In genomic region chr13:74191036-74191809, GRCh38 we compare ENCODE assay signal across 16 cellular contexts. TPM values are rescaled to one million over a fixed set of nuclear protein-coding genes. Genes with fewer than 3 reads are reported as not detected.
DNase-seq lines count a peak whose midpoint lies in the region; TF ChIP-seq lines count a peak whose summit lies in the region.
"Had no signal": no experiment of that assay in that cellular context is flagged by ENCODE, and none has a peak within 500 bp of the region (broad histone marks: within the 10 kb centered on the region; RNA-seq: fewer than 3 reads in every experiment).

No MANE protein-coding gene starts in this region.

- H4K91ac ChIP-seq in trophoblast cell (ENCODE audit: low read depth, low read length): no peak overlapping the region

- no peak overlapping the region for H2AFZ ChIP-seq in trophoblast cell (ENCODE audit: insufficient read depth, low read length, poor library complexity)

- no peak overlapping the region for H3K4me3 Mint-ChIP-seq in activated CD4-positive, alpha-beta memory T cell treated with anti-CD3 and anti-CD28 coated beads for 36 hours
- no peak overlapping the region for H3K4me3 Mint-ChIP-seq in activated CD4-positive, alpha-beta memory T cell treated with anti-CD3 and anti-CD28 coated beads, Interleukin-2, amount 10 ng/mL, durations not matched to agents 7 days and 5 days
- peak overlapping the region in 2 of 5 experiments; percentile 26 to 38 for H3K4me3 Mint-ChIP-seq in brain
- H3K4me3 Mint-ChIP-seq: natural killer cell had no signal

- H3K9me3 Mint-ChIP-seq in activated CD4-positive, alpha-beta memory T cell treated with anti-CD3 and anti-CD28 coated beads for 36 hours: no peaks in the 10 kb centered on the region
- no peaks in the 10 kb centered on the region for H3K9me3 Mint-ChIP-seq in activated CD4-positive, alpha-beta memory T cell treated with anti-CD3 and anti-CD28 coated beads, Interleukin-2, amount 10 ng/mL, durations not matched to agents 7 days and 5 days
- no peaks in the 10 kb centered on the region for H3K9me3 Mint-ChIP-seq in brain
- H3K9me3 Mint-ChIP-seq: natural killer cell had no signal

- no peak overlapping the region for H3K4me3 ChIP-seq in trophoblast cell (ENCODE audit: low read depth, low read length)
- H3K4me3 ChIP-seq: K562, left lung had no signal

- WGBS in trophoblast cell (ENCODE audit: extremely low coverage, insufficient coverage, insufficient read length): no CpG with 5 or more reads among the region's 4 CpGs

- H3K79me2 ChIP-seq in trophoblast cell (ENCODE audit: control insufficient read depth, insufficient read depth, low read length, poor library complexity): no peaks in the 10 kb centered on the region

- peak overlapping the region; percentile 6 for H3K27ac Mint-ChIP-seq in activated CD4-positive, alpha-beta memory T cell treated with anti-CD3 and anti-CD28 coated beads for 36 hours
- H3K27ac Mint-ChIP-seq in activated CD4-positive, alpha-beta memory T cell treated with anti-CD3 and anti-CD28 coated beads, Interleukin-2, amount 10 ng/mL, durations not matched to agents 7 days and 5 days: no peak overlapping the region
- H3K27ac Mint-ChIP-seq in brain: peak overlapping the region in 3 of 5 experiments; percentile 42 to 94 (median 90)
- H3K27ac Mint-ChIP-seq: natural killer cell had no signal

- H3K4ac ChIP-seq in trophoblast cell (ENCODE audit: low read depth, low read length): no peak overlapping the region

- H3K14ac ChIP-seq in trophoblast cell (ENCODE audit: low read length): no peak overlapping the region

- intact Hi-C loops in activated CD4-positive, alpha-beta memory T cell treated with anti-CD3 and anti-CD28 coated beads for 36 hours (cut with micrococcal nuclease): loop anchor here (1.0 kb wide), 1 partner anchor 96 kb away; no protein-coding TSS in a partner anchor

- no peaks in the 10 kb centered on the region for H3K9me3 ChIP-seq in trophoblast cell (ENCODE audit: insufficient read depth, low read depth, low read length)
- H3K9me3 ChIP-seq: left lung had no signal

- no peak overlapping the region for H3K4me2 ChIP-seq in trophoblast cell (ENCODE audit: low read length)

- H3K79me1 ChIP-seq in trophoblast cell (ENCODE audit: low read length): no peaks in the 10 kb centered on the region

- H2BK120ac ChIP-seq in trophoblast cell (ENCODE audit: insufficient read depth, low read length, poor library complexity): no peak overlapping the region

- peak; percentile 35 for DNase-seq in activated CD4-positive, alpha-beta memory T cell treated with anti-CD3 and anti-CD28 coated beads for 36 hours
- no peak for DNase-seq in activated CD4-positive, alpha-beta memory T cell treated with anti-CD3 and anti-CD28 coated beads, Interleukin-2, amount 10 ng/mL, durations not matched to agents 7 days and 5 days
- DNase-seq in LoVo (ENCODE audit: low spot score): peak; percentile 26
- peak; percentile 91 for DNase-seq in renal cortical epithelial cell (ENCODE audit: low read depth)
- DNase-seq in trophoblast cell: no peak
- no peak for DNase-seq in RKO (ENCODE audit: low spot score)
- no peak for DNase-seq in midbrain (lab: John Stamatoyannopoulos, UW)
- DNase-seq: ACHN, Calu3, left lung, natural killer cell, NCI-H146, NCI-H748 treated with DMSO at 0.1 percent for 48 hours, T1000 had no signal

- H2BK5ac ChIP-seq in trophoblast cell (ENCODE audit: low read depth, low read length, poor library complexity): no peak overlapping the region

- H3K23ac ChIP-seq in trophoblast cell (ENCODE audit: low read length): no peak overlapping the region

- TF ChIP-seq CTCF in brain (conservative IDR thresholded peaks at IDR 0.05): no peak

- H4K8ac ChIP-seq in trophoblast cell (ENCODE audit: low read depth, low read length): no peak overlapping the region

- no peak overlapping the region for H3K18ac ChIP-seq in trophoblast cell (ENCODE audit: low read length)

- peaks cover 20% of the 10 kb centered on the region for H3K4me1 Mint-ChIP-seq in activated CD4-positive, alpha-beta memory T cell treated with anti-CD3 and anti-CD28 coated beads for 36 hours (ENCODE audit: low read depth)
- H3K4me1 Mint-ChIP-seq in activated CD4-positive, alpha-beta memory T cell treated with anti-CD3 and anti-CD28 coated beads, Interleukin-2, amount 10 ng/mL, durations not matched to agents 7 days and 5 days: peaks cover 11% of the 10 kb centered on the region
- peaks cover 23% of the 10 kb centered on the region for H3K4me1 Mint-ChIP-seq in brain

- H3K36me3 ChIP-seq in trophoblast cell (ENCODE audit: control insufficient read depth in 1 of 2, insufficient read depth in 2 of 2, low read length in 2 of 2): no peaks in the 10 kb centered on the region
- H3K36me3 ChIP-seq: left lung had no signal

- peaks cover 4 to 5% of the 10 kb centered on the region in 2 experiments for H3K4me1 ChIP-seq in trophoblast cell (ENCODE audit: control insufficient read depth in 1 of 2, insufficient read depth in 2 of 2, low read length in 2 of 2)
- H3K4me1 ChIP-seq: left lung had no signal

- no peaks in the 10 kb centered on the region for H3K36me3 Mint-ChIP-seq in activated CD4-positive, alpha-beta memory T cell treated with anti-CD3 and anti-CD28 coated beads for 36 hours
- no peaks in the 10 kb centered on the region for H3K36me3 Mint-ChIP-seq in activated CD4-positive, alpha-beta memory T cell treated with anti-CD3 and anti-CD28 coated beads, Interleukin-2, amount 10 ng/mL, durations not matched to agents 7 days and 5 days (ENCODE audit: low read depth)
- H3K36me3 Mint-ChIP-seq in brain: no peaks in the 10 kb centered on the region
- H3K36me3 Mint-ChIP-seq: natural killer cell had no signal

- H2BK12ac ChIP-seq in trophoblast cell (ENCODE audit: low read length): no peak overlapping the region

- H3K9ac ChIP-seq in trophoblast cell (ENCODE audit: low read length): no peak overlapping the region

- H4K12ac ChIP-seq in trophoblast cell (ENCODE audit: low read depth, low read length): no peak overlapping the region

- CTCF ChIA-PET in activated CD4-positive, alpha-beta memory T cell treated with anti-CD3 and anti-CD28 coated beads for 36 hours (lab: Charles Lee): interaction anchor here (1.0 to 1.1 kb wide), 2 partner anchors 96 to 369 kb away, joined by 3 read pairs; no protein-coding TSS in a partner anchor
- CTCF ChIA-PET in activated CD4-positive, alpha-beta memory T cell treated with anti-CD3 and anti-CD28 coated beads, Interleukin-2, amount 10 ng/mL, durations not matched to agents 7 days and 5 days (lab: Charles Lee): interaction anchor here (1.1 to 1.5 kb wide), 2 partner anchors 22 to 96 kb away, joined by 3 to 6 read pairs; no protein-coding TSS in a partner anchor

- no peaks in the 10 kb centered on the region for H3K27me3 ChIP-seq in trophoblast cell (ENCODE audit: insufficient read depth, low read length)
- H3K27me3 ChIP-seq: left lung had no signal

- no peaks in the 10 kb centered on the region for H3K27me3 Mint-ChIP-seq in activated CD4-positive, alpha-beta memory T cell treated with anti-CD3 and anti-CD28 coated beads for 36 hours
- no peaks in the 10 kb centered on the region for H3K27me3 Mint-ChIP-seq in activated CD4-positive, alpha-beta memory T cell treated with anti-CD3 and anti-CD28 coated beads, Interleukin-2, amount 10 ng/mL, durations not matched to agents 7 days and 5 days
- H3K27me3 Mint-ChIP-seq in brain: no peaks in the 10 kb centered on the region

- H3K27ac ChIP-seq in trophoblast cell (ENCODE audit: low read depth, low read length): no peak overlapping the region
- H3K27ac ChIP-seq: left lung had no signal

- POLR2A ChIA-PET in activated CD4-positive, alpha-beta memory T cell treated with anti-CD3 and anti-CD28 coated beads for 36 hours (lab: Charles Lee): interaction anchor here (0.6 kb wide), 1 partner anchor 40 kb away, joined by 3 read pairs; no protein-coding TSS in a partner anchor
- POLR2A ChIA-PET in activated CD4-positive, alpha-beta memory T cell treated with anti-CD3 and anti-CD28 coated beads, Interleukin-2, amount 10 ng/mL, durations not matched to agents 7 days and 5 days (lab: Charles Lee): interaction anchor here (1.5 to 1.6 kb wide), 2 partner anchors 14 to 57 kb away, joined by 3 to 4 read pairs; partner anchors contain the start of gene KLF12

- H2AK5ac ChIP-seq in trophoblast cell (ENCODE audit: low read length): no peak overlapping the region

RNA-seq across cellular contexts. Expression of gene KLF12, which starts 57.0 kb away (rescaled TPM):
- total RNA-seq in activated CD4-positive, alpha-beta memory T cell treated with anti-CD3 and anti-CD28 coated beads for 36 hours: 10 to 100 TPM; 24.5 to 25.5 TPM
- total RNA-seq in activated CD4-positive, alpha-beta memory T cell treated with anti-CD3 and anti-CD28 coated beads, Interleukin-2, amount 10 ng/mL, durations not matched to agents 7 days and 5 days: 10 to 100 TPM; 32.7 to 33.5 TPM
- 4.1 TPM for polyA plus RNA-seq in brain (ENCODE audit: insufficient read depth, low read depth, low replicate concordance)
- 8.2 and 14.0 TPM in 2 replicates for total RNA-seq in renal cortical epithelial cell
- 3.2 and 3.8 TPM in 2 replicates for polyA plus RNA-seq in trophoblast cell (2013)

Comparison
In these comparisons a context has a peak if more than half of its experiments do, and no peak if none do; other contexts are left out.
1. DNase-seq: peak in activated CD4-positive, alpha-beta memory T cell treated with anti-CD3 and anti-CD28 coated beads for 36 hours (single experiment), LoVo (single experiment) and renal cortical epithelial cell (single experiment); none in activated CD4-positive, alpha-beta memory T cell treated with anti-CD3 and anti-CD28 coated beads, Interleukin-2, amount 10 ng/mL, durations not matched to agents 7 days and 5 days (single experiment), trophoblast cell (0 of 2), RKO (single experiment) and midbrain (single experiment).